1 cellular context compared by ENCODE assay signal in the genomic region with DNA sequence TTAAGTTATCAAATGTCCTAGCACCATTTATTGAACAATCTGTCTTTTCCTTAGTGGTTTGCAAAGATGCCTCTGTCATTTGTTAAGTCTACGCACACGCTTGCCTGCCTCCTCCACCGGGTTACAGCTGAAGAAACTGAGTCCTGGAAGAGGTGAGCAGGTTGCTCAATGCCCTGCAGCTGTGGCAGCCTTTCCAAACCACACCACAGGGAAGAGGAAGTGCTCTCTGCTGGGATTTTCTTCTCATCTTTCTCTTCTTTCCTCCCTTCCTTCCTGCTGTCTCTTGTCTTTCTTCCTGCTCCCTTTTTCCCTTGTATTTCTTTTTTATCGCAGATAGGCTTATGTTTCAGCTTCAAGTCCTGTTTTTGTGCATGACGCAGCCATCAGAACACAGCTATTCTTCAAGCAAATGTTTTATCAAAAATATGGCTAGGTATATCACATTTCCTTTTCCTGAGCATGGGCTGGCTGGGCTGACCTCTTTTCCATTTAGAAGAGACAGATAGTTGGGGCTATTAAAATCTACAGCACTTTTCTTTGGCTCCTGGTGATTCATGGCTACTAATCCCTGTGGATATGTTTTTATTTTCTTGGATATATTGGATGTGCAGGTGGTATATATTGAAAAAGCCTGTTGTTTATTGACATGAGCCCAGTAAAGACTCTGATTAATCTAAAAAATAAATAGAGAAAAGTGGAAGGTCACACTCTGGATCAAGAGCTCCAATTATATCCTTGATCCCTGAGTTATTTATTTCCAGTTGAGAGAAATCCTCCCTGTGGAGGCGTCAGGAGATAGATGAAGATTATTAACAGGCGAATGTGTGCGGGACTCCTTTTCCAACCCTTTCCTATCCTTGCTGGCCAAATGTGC.
TF ChIP-seq lines count a peak whose summit lies in the region.

No MANE protein-coding gene starts in this region.

TF ChIP-seq in GM23338, 12 proteins besides CTCF, POLR2A, EP300 and RAD21 (continued from another document):
- TF ChIP-seq, protein P1, sequence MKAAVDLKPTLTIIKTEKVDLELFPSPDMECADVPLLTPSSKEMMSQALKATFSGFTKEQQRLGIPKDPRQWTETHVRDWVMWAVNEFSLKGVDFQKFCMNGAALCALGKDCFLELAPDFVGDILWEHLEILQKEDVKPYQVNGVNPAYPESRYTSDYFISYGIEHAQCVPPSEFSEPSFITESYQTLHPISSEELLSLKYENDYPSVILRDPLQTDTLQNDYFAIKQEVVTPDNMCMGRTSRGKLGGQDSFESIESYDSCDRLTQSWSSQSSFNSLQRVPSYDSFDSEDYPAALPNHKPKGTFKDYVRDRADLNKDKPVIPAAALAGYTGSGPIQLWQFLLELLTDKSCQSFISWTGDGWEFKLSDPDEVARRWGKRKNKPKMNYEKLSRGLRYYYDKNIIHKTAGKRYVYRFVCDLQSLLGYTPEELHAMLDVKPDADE (IDR thresholded peaks at IDR 0.05), result no peak
- TF ChIP-seq, protein P2, sequence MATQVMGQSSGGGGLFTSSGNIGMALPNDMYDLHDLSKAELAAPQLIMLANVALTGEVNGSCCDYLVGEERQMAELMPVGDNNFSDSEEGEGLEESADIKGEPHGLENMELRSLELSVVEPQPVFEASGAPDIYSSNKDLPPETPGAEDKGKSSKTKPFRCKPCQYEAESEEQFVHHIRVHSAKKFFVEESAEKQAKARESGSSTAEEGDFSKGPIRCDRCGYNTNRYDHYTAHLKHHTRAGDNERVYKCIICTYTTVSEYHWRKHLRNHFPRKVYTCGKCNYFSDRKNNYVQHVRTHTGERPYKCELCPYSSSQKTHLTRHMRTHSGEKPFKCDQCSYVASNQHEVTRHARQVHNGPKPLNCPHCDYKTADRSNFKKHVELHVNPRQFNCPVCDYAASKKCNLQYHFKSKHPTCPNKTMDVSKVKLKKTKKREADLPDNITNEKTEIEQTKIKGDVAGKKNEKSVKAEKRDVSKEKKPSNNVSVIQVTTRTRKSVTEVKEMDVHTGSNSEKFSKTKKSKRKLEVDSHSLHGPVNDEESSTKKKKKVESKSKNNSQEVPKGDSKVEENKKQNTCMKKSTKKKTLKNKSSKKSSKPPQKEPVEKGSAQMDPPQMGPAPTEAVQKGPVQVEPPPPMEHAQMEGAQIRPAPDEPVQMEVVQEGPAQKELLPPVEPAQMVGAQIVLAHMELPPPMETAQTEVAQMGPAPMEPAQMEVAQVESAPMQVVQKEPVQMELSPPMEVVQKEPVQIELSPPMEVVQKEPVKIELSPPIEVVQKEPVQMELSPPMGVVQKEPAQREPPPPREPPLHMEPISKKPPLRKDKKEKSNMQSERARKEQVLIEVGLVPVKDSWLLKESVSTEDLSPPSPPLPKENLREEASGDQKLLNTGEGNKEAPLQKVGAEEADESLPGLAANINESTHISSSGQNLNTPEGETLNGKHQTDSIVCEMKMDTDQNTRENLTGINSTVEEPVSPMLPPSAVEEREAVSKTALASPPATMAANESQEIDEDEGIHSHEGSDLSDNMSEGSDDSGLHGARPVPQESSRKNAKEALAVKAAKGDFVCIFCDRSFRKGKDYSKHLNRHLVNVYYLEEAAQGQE (IDR thresholded peaks at IDR 0.05; ENCODE audit: unreplicated experiment), result no peak
- no peak for TF ChIP-seq CREB1 (CRISPR knock-in tag; IDR thresholded peaks at IDR 0.05; ENCODE audit: low read depth)
- no peak for TF ChIP-seq EZH2 (IDR thresholded peaks at IDR 0.05; ENCODE audit: low read depth, unreplicated experiment)
- TF ChIP-seq, protein P3, sequence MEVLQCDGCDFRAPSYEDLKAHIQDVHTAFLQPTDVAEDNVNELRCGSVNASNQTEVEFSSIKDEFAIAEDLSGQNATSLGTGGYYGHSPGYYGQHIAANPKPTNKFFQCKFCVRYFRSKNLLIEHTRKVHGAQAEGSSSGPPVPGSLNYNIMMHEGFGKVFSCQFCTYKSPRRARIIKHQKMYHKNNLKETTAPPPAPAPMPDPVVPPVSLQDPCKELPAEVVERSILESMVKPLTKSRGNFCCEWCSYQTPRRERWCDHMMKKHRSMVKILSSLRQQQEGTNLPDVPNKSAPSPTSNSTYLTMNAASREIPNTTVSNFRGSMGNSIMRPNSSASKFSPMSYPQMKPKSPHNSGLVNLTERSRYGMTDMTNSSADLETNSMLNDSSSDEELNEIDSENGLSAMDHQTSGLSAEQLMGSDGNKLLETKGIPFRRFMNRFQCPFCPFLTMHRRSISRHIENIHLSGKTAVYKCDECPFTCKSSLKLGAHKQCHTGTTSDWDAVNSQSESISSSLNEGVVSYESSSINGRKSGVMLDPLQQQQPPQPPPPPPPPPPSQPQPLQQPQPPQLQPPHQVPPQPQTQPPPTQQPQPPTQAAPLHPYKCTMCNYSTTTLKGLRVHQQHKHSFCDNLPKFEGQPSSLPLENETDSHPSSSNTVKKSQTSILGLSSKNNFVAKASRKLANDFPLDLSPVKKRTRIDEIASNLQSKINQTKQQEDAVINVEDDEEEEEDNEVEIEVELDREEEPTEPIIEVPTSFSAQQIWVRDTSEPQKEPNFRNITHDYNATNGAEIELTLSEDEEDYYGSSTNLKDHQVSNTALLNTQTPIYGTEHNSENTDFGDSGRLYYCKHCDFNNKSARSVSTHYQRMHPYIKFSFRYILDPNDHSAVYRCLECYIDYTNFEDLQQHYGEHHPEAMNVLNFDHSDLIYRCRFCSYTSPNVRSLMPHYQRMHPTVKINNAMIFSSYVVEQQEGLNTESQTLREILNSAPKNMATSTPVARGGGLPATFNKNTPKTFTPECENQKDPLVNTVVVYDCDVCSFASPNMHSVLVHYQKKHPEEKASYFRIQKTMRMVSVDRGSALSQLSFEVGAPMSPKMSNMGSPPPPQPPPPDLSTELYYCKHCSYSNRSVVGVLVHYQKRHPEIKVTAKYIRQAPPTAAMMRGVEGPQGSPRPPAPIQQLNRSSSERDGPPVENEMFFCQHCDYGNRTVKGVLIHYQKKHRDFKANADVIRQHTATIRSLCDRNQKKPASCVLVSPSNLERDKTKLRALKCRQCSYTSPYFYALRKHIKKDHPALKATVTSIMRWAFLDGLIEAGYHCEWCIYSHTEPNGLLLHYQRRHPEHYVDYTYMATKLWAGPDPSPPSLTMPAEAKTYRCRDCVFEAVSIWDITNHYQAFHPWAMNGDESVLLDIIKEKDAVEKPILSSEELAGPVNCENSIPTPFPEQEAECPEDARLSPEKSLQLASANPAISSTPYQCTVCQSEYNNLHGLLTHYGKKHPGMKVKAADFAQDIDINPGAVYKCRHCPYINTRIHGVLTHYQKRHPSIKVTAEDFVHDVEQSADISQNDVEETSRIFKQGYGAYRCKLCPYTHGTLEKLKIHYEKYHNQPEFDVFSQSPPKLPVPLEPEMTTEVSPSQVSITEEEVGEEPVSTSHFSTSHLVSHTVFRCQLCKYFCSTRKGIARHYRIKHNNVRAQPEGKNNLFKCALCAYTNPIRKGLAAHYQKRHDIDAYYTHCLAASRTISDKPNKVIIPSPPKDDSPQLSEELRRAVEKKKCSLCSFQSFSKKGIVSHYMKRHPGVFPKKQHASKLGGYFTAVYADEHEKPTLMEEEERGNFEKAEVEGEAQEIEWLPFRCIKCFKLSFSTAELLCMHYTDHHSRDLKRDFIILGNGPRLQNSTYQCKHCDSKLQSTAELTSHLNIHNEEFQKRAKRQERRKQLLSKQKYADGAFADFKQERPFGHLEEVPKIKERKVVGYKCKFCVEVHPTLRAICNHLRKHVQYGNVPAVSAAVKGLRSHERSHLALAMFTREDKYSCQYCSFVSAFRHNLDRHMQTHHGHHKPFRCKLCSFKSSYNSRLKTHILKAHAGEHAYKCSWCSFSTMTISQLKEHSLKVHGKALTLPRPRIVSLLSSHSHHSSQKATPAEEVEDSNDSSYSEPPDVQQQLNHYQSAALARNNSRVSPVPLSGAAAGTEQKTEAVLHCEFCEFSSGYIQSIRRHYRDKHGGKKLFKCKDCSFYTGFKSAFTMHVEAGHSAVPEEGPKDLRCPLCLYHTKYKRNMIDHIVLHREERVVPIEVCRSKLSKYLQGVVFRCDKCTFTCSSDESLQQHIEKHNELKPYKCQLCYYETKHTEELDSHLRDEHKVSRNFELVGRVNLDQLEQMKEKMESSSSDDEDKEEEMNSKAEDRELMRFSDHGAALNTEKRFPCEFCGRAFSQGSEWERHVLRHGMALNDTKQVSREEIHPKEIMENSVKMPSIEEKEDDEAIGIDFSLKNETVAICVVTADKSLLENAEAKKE (CRISPR knock-in tag; IDR thresholded peaks at IDR 0.05), result no peak
- no peak for TF ChIP-seq ZNF114 (CRISPR knock-in tag; IDR thresholded peaks at IDR 0.05)
- TF ChIP-seq NANOG (IDR thresholded peaks at IDR 0.05; ENCODE audit: borderline replicate concordance), result no peak
- TF ChIP-seq POLR2AphosphoS5 (IDR thresholded peaks at IDR 0.05; ENCODE audit: low read depth), result no peak
- no peak for TF ChIP-seq ZNF331 (CRISPR knock-in tag; IDR thresholded peaks at IDR 0.05; ENCODE audit: low read depth)
- no peak for TF ChIP-seq JUNB (IDR thresholded peaks at IDR 0.05; ENCODE audit: unreplicated experiment)
- no peak for TF ChIP-seq STAT1 (IDR thresholded peaks at IDR 0.05; ENCODE audit: unreplicated experiment)
